Comparison of ENCODE assay signal across 7 cellular contexts in the genomic region with DNA sequence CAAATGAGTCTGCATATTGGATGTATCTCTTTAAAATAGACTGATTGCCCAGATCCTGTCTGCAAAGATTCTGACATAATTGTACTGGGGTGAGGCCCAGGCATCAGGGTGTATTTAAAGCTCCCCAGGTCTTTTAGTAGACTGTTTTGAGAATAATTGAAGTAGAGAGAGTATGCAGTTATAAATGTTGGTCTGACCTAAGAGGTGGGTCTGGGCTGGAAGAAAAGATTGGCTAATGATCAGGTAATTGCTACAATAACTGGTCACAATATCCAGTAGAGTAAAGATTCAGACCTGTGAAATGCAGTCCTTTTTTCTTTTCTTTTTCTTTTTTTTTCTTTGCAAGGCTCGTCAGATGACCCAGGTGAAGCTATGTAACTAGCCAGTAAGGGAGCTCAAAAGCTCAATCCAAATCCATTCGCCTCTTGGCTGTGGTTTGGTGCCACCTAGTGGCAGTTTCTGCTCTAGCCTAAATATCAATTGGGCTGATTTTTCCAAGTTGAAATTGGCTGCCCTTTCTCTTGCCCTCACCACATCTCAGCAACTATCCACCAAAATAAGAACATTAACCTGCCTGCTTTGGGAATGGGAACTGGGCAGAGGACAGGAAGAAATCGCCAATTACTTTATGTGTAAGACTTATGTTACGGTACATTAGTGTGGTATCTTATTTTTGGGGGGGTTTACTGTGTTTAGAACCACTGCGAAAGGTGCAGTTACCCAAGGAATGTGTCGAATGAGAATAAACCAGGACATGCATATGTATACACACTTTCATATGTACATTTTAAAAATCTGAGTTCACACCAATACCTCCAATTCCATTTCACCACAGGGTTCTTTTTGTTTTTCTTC. TPM values are rescaled to one million over a fixed set of nuclear protein-coding genes. Genes with fewer than 3 reads are reported as not detected.
DNase-seq lines count a peak whose midpoint lies in the region; ATAC-seq, FAIRE-seq and TF ChIP-seq lines count a peak whose summit lies in the region.

No MANE protein-coding gene starts in this region.

- H3K4me1 ChIP-seq in SJSA1 (replicated peaks), result peaks cover 18% of the 10 kb centered on the region
- peaks cover 7 to 14% (median 12%) of the 10 kb centered on the region in 3 donors for H3K4me1 ChIP-seq in pancreas

- no peaks in the 10 kb centered on the region for H3K9me3 Mint-ChIP-seq in type B pancreatic cell

- peak; percentile 29 for FAIRE-seq in pancreas (lab: Jason Lieb, UNC)

- in situ Hi-C loops in GM13976 (cut with MboI; ENCODE audit: low sequenced_read_pairs, unreplicated experiment), result no loop called here

- H3K36me3 ChIP-seq in MG63 (peaks cover 9% of the 10 kb centered on the region; the same call in 1 of the 2 replicates), SJSA1 (peaks cover 9% of the 10 kb centered on the region; the same call in 1 of the 2 replicates), pancreas (no peaks in the 10 kb centered on the region)

- DNase-seq in GM13976 (ENCODE audit: low spot score) (peak; percentile 67), MG63 (peak; percentile 54), SJSA1 (ENCODE audit: low read depth in 1 of 2, low spot score in 2 of 2) (peak; percentile 47 to 57), germinal center (ENCODE audit: low spot score) (peak; percentile 60), pancreas (peak in 5 of 6 donors; percentile 55 to 80 (median 65)), type B pancreatic cell (ENCODE audit: extremely low spot score, unreplicated experiment) (peak; percentile 79)
- peak; percentile 66 for DNase-seq in activated gamma-delta T cell treated with anti-CD3 and anti-CD28 coated beads, Interleukin-2, amount 50 U/mL, for 16 hours (ENCODE audit: low read depth)

- peaks cover 22% of the 10 kb centered on the region for H3K36me3 Mint-ChIP-seq in type B pancreatic cell

- no peaks in the 10 kb centered on the region for H3K27me3 Mint-ChIP-seq in type B pancreatic cell

- H3K27ac ChIP-seq in SJSA1 (peak overlapping the region; percentile 32; the same call in 1 of the 2 replicates), pancreas (no peak overlapping the region)

- H3K27ac Mint-ChIP-seq in type B pancreatic cell, result peak overlapping the region; percentile 63

- no peak overlapping the region for H3K4me3 Mint-ChIP-seq in type B pancreatic cell

- peak; percentile 77 for TF ChIP-seq CTCF in GM13976 (IDR thresholded peaks at IDR 0.05; ENCODE audit: borderline replicate concordance, control extremely low read depth, extremely low read depth, insufficient read depth, missing control alignments)
- TF ChIP-seq CTCF in pancreas (IDR thresholded peaks at IDR 0.05), result peak; percentile 70 to 88 (median 81)
- peak; percentile 98 for TF ChIP-seq CTCF in type B pancreatic cell (conservative IDR thresholded peaks at IDR 0.05)

- peaks cover 12% of the 10 kb centered on the region for H3K4me1 Mint-ChIP-seq in type B pancreatic cell (ENCODE audit: unreplicated experiment)

- WGBS in pancreas, 2 donors, result 39 to 40% methylated on average over 6 of the region's 6 CpGs

- H3K27me3 ChIP-seq in MG63 (no peaks in the 10 kb centered on the region), SJSA1 (replicated peaks) (no peaks in the 10 kb centered on the region), pancreas (no peaks in the 10 kb centered on the region)

- peak; percentile 75 to 90 (median 86) for ATAC-seq in pancreas

- H3K4me3 ChIP-seq in MG63 (no peak overlapping the region), SJSA1 (no peak overlapping the region), pancreas (no peak overlapping the region)

- H3K9me3 ChIP-seq in MG63 (no peaks in the 10 kb centered on the region), SJSA1 (replicated peaks) (no peaks in the 10 kb centered on the region), pancreas (no peaks in the 10 kb centered on the region)

- intact Hi-C loops in pancreas (cut with DNase I), result no loop called here

RNA-seq across cellular contexts. Expression of gene ZNF143, which starts 45.9 kb away (rescaled TPM):
- total RNA-seq in MG63 (2014; rRNA removed; shearing (Covaris generic); ENCODE audit: low replicate concordance), result 11.4 and 22.9 TPM in 2 replicates
- 16.9 and 24.0 TPM in 2 replicates for total RNA-seq in SJSA1 (2014; rRNA removed; shearing (Covaris generic))
- total RNA-seq in pancreas, result 10 to 100 TPM in 5 of 6 donors, 1 to 10 TPM in 1; 5.3 to 18.9 (median 12.9) TPM
- polyA plus RNA-seq in pancreas, result 1 to 10 TPM; 5.5 to 8.2 TPM
- 30.3 and 38.8 TPM in 2 replicates for total RNA-seq in type B pancreatic cell (ENCODE audit: low replicate concordance)
